8 cellular contexts compared by ENCODE assay signal in the genomic region with DNA sequence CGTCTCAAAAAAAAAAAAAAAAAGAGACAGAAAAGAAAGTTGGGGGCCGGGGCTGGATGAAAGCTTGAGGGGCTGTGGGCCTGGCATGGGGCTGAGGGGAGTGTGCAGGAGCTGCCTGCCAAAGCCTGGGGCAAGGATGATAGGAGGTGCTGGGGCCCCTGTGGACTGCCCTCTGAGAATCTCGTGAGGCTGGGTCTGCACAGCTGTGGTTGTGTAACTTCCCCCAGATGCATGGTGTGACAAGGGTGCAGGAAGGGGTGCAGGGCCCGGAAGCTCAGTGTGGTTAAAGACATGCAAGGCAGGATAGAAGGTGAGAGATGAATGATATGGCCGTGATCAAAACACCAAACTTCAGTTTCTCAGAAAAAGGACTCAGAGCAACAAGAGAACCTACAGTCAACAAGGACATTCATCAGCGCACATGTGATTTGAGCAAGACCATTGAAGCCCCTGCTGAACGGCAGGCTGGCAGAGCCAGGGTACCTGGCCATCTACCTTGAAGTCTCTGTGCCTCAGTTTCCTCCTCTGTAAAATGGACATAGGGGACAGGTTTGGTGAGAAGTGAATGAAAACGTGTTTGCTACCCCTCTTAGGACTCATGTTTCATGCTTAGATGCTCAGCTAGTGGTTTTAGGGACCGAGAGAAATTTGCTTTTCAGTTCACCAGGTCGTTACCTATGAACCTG. TPM values are rescaled to one million over a fixed set of nuclear protein-coding genes. Genes with fewer than 3 reads are reported as not detected.
A peak's percentile ranks its signal among the peaks of the same experiment; 100 is the strongest.
DNase-seq lines count a peak whose midpoint lies in the region; ATAC-seq and TF ChIP-seq lines count a peak whose summit lies in the region.

No MANE protein-coding gene starts in this region.

- H3K27ac Mint-ChIP-seq in naive B cell (peak overlapping the region in 4 of 6 donors; percentile 80 to 90 (median 87)), WTC11 (no peak overlapping the region)

- H3K27me3 Mint-ChIP-seq in naive B cell (peaks cover 0 to 9% (median 6%) of the 10 kb centered on the region in 3 donors), WTC11 (ENCODE audit: low read depth) (peaks cover 12% of the 10 kb centered on the region)

- peak overlapping the region; percentile 2 to 85 (median 78) for H3K4me3 Mint-ChIP-seq in naive B cell
- H3K4me3 Mint-ChIP-seq in WTC11 = no peak overlapping the region

- CTCF ChIA-PET in WTC11 (lab: Charles Lee) = interaction anchor here (1.1 to 6.5 kb wide), 6 partner anchors 13 to 76 kb away, joined by 4 to 59 read pairs (median 11); no protein-coding TSS in a partner anchor

- H3K36me3 Mint-ChIP-seq in naive B cell (peaks cover 0 to 6% of the 10 kb centered on the region in 2 donors), WTC11 (no peaks in the 10 kb centered on the region)

- ATAC-seq in GM19328 (IDR thresholded peaks at IDR 0.05; ENCODE audit: unreplicated experiment) (peak; percentile 77), naive B cell (ENCODE audit: low read depth in 2 of 2) (peak; percentile 98), WTC11 (no peak)

- H3K4me1 Mint-ChIP-seq in naive B cell (peaks cover 26 to 50% (median 33%) of the 10 kb centered on the region in 3 donors), WTC11 (peaks cover 57% of the 10 kb centered on the region)

- DNase-seq in Jurkat, Clone E6-1 (ENCODE audit: low read depth, low spot score) = peak; percentile 98
- DNase-seq in activated CD8-positive, alpha-beta memory T cell treated with anti-CD3 and anti-CD28 coated beads, Interleukin-2, amount 50 U/mL, for 48 hours = peak; percentile 85
- DNase-seq in naive B cell (peak; percentile 46), WTC11 (ENCODE audit: low spot score) (no peak), mesenteric fat pad (ENCODE audit: low spot score) (no peak), NCI-H774 (lab: John Stamatoyannopoulos, UW) (no peak), cerebellum (ENCODE audit: low spot score) (no peak)

- POLR2A ChIA-PET in WTC11 (lab: Charles Lee) = interaction anchor here (1.5 kb wide), 1 partner anchor 16 kb away, joined by 5 read pairs; no protein-coding TSS in a partner anchor

- H3K4me3 ChIP-seq in Jurkat, Clone E6-1 (ENCODE audit: low read length) = peak overlapping the region; percentile 49

- H3K9me3 Mint-ChIP-seq in naive B cell (peaks cover 0 to 12% (median 2%) of the 10 kb centered on the region in 7 donors), WTC11 (no peaks in the 10 kb centered on the region)

- TF ChIP-seq CTCF in WTC11 (IDR thresholded peaks at IDR 0.05) = no peak

TF ChIP-seq in WTC11, 78 proteins besides CTCF, POLR2A, EP300 and RAD21 (continues in another document):
- TF ChIP-seq USF1 (CRISPR knock-in tag; IDR thresholded peaks at IDR 0.05) (no peak), RORB (CRISPR knock-in tag; IDR thresholded peaks at IDR 0.05) (no peak), CDX4 (CRISPR knock-in tag; IDR thresholded peaks at IDR 0.05; ENCODE audit: borderline replicate concordance) (no peak), FOXJ3 (CRISPR knock-in tag; IDR thresholded peaks at IDR 0.05; ENCODE audit: borderline replicate concordance) (no peak), ZNF219 (CRISPR knock-in tag; IDR thresholded peaks at IDR 0.05; ENCODE audit: borderline replicate concordance) (no peak), FOXP1 (CRISPR knock-in tag; IDR thresholded peaks at IDR 0.05; ENCODE audit: borderline replicate concordance) (no peak), ZNF121 (CRISPR knock-in tag; IDR thresholded peaks at IDR 0.05) (no peak), TP53 (CRISPR knock-in tag; IDR thresholded peaks at IDR 0.05) (no peak), CREB1 (CRISPR knock-in tag; IDR thresholded peaks at IDR 0.05) (no peak), NFATC4 (CRISPR knock-in tag; IDR thresholded peaks at IDR 0.05) (no peak), SOX15 (CRISPR knock-in tag; IDR thresholded peaks at IDR 0.05) (no peak), MLX (CRISPR knock-in tag; IDR thresholded peaks at IDR 0.05) (no peak)
- TF ChIP-seq, protein P1, sequence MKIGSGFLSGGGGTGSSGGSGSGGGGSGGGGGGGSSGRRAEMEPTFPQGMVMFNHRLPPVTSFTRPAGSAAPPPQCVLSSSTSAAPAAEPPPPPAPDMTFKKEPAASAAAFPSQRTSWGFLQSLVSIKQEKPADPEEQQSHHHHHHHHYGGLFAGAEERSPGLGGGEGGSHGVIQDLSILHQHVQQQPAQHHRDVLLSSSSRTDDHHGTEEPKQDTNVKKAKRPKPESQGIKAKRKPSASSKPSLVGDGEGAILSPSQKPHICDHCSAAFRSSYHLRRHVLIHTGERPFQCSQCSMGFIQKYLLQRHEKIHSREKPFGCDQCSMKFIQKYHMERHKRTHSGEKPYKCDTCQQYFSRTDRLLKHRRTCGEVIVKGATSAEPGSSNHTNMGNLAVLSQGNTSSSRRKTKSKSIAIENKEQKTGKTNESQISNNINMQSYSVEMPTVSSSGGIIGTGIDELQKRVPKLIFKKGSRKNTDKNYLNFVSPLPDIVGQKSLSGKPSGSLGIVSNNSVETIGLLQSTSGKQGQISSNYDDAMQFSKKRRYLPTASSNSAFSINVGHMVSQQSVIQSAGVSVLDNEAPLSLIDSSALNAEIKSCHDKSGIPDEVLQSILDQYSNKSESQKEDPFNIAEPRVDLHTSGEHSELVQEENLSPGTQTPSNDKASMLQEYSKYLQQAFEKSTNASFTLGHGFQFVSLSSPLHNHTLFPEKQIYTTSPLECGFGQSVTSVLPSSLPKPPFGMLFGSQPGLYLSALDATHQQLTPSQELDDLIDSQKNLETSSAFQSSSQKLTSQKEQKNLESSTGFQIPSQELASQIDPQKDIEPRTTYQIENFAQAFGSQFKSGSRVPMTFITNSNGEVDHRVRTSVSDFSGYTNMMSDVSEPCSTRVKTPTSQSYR (CRISPR knock-in tag; IDR thresholded peaks at IDR 0.05) = no peak
- TF ChIP-seq, protein P2, sequence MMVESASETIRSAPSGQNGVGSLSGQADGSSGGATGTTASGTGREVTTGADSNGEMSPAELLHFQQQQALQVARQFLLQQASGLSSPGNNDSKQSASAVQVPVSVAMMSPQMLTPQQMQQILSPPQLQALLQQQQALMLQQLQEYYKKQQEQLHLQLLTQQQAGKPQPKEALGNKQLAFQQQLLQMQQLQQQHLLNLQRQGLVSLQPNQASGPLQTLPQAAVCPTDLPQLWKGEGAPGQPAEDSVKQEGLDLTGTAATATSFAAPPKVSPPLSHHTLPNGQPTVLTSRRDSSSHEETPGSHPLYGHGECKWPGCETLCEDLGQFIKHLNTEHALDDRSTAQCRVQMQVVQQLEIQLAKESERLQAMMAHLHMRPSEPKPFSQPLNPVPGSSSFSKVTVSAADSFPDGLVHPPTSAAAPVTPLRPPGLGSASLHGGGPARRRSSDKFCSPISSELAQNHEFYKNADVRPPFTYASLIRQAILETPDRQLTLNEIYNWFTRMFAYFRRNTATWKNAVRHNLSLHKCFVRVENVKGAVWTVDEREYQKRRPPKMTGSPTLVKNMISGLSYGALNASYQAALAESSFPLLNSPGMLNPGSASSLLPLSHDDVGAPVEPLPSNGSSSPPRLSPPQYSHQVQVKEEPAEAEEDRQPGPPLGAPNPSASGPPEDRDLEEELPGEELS (CRISPR knock-in tag; IDR thresholded peaks at IDR 0.05) = no peak
- TF ChIP-seq, protein P3, sequence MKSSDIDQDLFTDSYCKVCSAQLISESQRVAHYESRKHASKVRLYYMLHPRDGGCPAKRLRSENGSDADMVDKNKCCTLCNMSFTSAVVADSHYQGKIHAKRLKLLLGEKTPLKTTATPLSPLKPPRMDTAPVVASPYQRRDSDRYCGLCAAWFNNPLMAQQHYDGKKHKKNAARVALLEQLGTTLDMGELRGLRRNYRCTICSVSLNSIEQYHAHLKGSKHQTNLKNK (CRISPR knock-in tag; IDR thresholded peaks at IDR 0.05) = no peak

RNA-seq across cellular contexts. Expression of gene IL32, which starts 9.6 kb away (rescaled TPM):
- polyA plus RNA-seq in Jurkat, Clone E6-1 (2012; ENCODE audit: insufficient read depth, insufficient read length) = 293 TPM
- 10 to 100 TPM in 2 of 6 donors, 1 to 10 TPM in 4; 3.0 to 15.0 (median 6.2) TPM for polyA plus RNA-seq in naive B cell (ENCODE audit: low read depth in 6 of 6)
- 3.5 to 4.7 TPM (median 3.6 TPM) in 3 replicates for total RNA-seq in WTC11 (2021)
- total RNA-seq in mesenteric fat pad = 36.0 TPM
- total RNA-seq in cerebellum = 2.2 TPM

RNA-seq across cellular contexts. Expression of gene ZSCAN10, which starts 24.1 kb away (rescaled TPM):
- not detected for polyA plus RNA-seq in Jurkat, Clone E6-1 (2012; ENCODE audit: insufficient read depth, insufficient read length)
- not detected for polyA plus RNA-seq in naive B cell (ENCODE audit: low read depth in 6 of 6)
- total RNA-seq in WTC11 (2021) (263 to 286 TPM (median 271 TPM) in 3 replicates), mesenteric fat pad (not detected), cerebellum (not detected)

RNA-seq across cellular contexts. Expression of gene MMP25, which starts 28.6 kb away (rescaled TPM):
- polyA plus RNA-seq in Jurkat, Clone E6-1 (2012; ENCODE audit: insufficient read depth, insufficient read length) = 2.8 TPM
- under 1 TPM in 2 of 6 donors, not detected in 4; 0.29 to 0.55 TPM for polyA plus RNA-seq in naive B cell (ENCODE audit: low read depth in 6 of 6)
- total RNA-seq in WTC11 (2021) = 41.2 to 49.0 TPM (median 43.3 TPM) in 3 replicates
- total RNA-seq in mesenteric fat pad = 21.6 TPM
- 1.1 TPM for total RNA-seq in cerebellum

RNA-seq across cellular contexts. Expression of gene ZNF205, which starts 37.4 kb away (rescaled TPM):
- not detected for polyA plus RNA-seq in Jurkat, Clone E6-1 (2012; ENCODE audit: insufficient read depth, insufficient read length)
- under 1 TPM in 1 of 6 donors, not detected in 5; 0.47 TPM for polyA plus RNA-seq in naive B cell (ENCODE audit: low read depth in 6 of 6)
- 17.7 to 22.7 TPM (median 21.3 TPM) in 3 replicates for total RNA-seq in WTC11 (2021)
- 6.1 TPM for total RNA-seq in mesenteric fat pad
- total RNA-seq in cerebellum = 11.0 TPM

RNA-seq across cellular contexts. Expression of gene BICDL2, which starts 38.3 kb away (rescaled TPM):
- polyA plus RNA-seq in Jurkat, Clone E6-1 (2012; ENCODE audit: insufficient read depth, insufficient read length) = not detected
- polyA plus RNA-seq in naive B cell (ENCODE audit: low read depth in 6 of 6) = not detected
- total RNA-seq in WTC11 (2021) (27.3 to 28.5 TPM (median 28.2 TPM) in 3 replicates), mesenteric fat pad (not detected), cerebellum (not detected)

Comparison
In these comparisons a context has a peak if more than half of its experiments do, and no peak if none do; other contexts are left out.
1. DNase-seq: peak in Jurkat, Clone E6-1 (single experiment), activated CD8-positive, alpha-beta memory T cell treated with anti-CD3 and anti-CD28 coated beads, Interleukin-2, amount 50 U/mL, for 48 hours (single experiment) and naive B cell (single experiment); none in WTC11 (single experiment), mesenteric fat pad (single experiment), NCI-H774 (single experiment) and cerebellum (single experiment).
2. RNA of gene ZSCAN10, which starts 24.1 kb away (total RNA-seq): 263 to 286 TPM in WTC11; not detected in mesenteric fat pad (single experiment) and not detected in cerebellum (single experiment); every median in the first group is over 100 times any median in the second.
3. RNA of gene MMP25, which starts 28.6 kb away (total RNA-seq): 41.2 to 49.0 TPM in WTC11 and 21.6 TPM in mesenteric fat pad (single experiment); 1.1 TPM in cerebellum (single experiment); every median in the first group is over 10 times any median in the second.